ENCODE assay signal across 19 cellular contexts in genomic region chr5:5182508-5183191, GRCh38. TPM values are rescaled to one million over a fixed set of nuclear protein-coding genes. Genes with fewer than 3 reads are reported as not detected.
"Had no signal": no experiment of that assay in that cellular context is flagged by ENCODE, and none has a peak within 500 bp of the region (broad histone marks: within the 10 kb centered on the region; RNA-seq: fewer than 3 reads in every experiment).

No MANE protein-coding gene starts in this region.

- H3K36me3 ChIP-seq: ascending aorta, cardiac muscle cell, colonic mucosa, gastroesophageal sphincter, sigmoid colon, upper lobe of right lung had no signal

- H3K4me1 Mint-ChIP-seq: activated CD4-positive, alpha-beta memory T cell treated with anti-CD3 and anti-CD28 coated beads, Interleukin-2, amount 10 ng/mL, durations not matched to agents 7 days and 5 days; natural killer cell had no signal

- H3K9me3 Mint-ChIP-seq: activated CD4-positive, alpha-beta memory T cell treated with anti-CD3 and anti-CD28 coated beads, Interleukin-2, amount 10 ng/mL, durations not matched to agents 7 days and 5 days; activated naive CD8-positive, alpha-beta T cell treated with anti-CD3 and anti-CD28 coated beads, Interleukin-2, amount 50 U/mL, for 24 hours; activated T-helper 1 cell treated with anti-CD3 and anti-CD28 coated beads, Interleukin-12 subunit alpha, Interleukin-12 subunit beta, Interleukin-2, Interleukin-4 antibody, amounts not matched to agents 30 ng/mL and 10 ng/mL and 1 ng/mL, durations not matched to agents 14 hours and 24 hours and 36 hours; natural killer cell had no signal

- H3K27ac ChIP-seq: ascending aorta, cardiac muscle cell, colonic mucosa, gastroesophageal sphincter, hepatocyte, psoas muscle, sigmoid colon, upper lobe of right lung had no signal

- H3K27ac Mint-ChIP-seq: activated CD4-positive, alpha-beta memory T cell treated with anti-CD3 and anti-CD28 coated beads, Interleukin-2, amount 10 ng/mL, durations not matched to agents 7 days and 5 days; activated naive CD8-positive, alpha-beta T cell treated with anti-CD3 and anti-CD28 coated beads, Interleukin-2, amount 50 U/mL, for 24 hours; activated T-helper 1 cell treated with anti-CD3 and anti-CD28 coated beads, Interleukin-12 subunit alpha, Interleukin-12 subunit beta, Interleukin-2, Interleukin-4 antibody, amounts not matched to agents 30 ng/mL and 10 ng/mL and 1 ng/mL, durations not matched to agents 14 hours and 24 hours and 36 hours; natural killer cell had no signal

- H3K79me2 ChIP-seq: hepatocyte had no signal

- H3K4me1 ChIP-seq: ascending aorta, colonic mucosa, gastroesophageal sphincter, psoas muscle, sigmoid colon, upper lobe of right lung had no signal

- H3K4me3 ChIP-seq: ascending aorta, cardiac muscle cell, colonic mucosa, gastroesophageal sphincter, hepatocyte, psoas muscle, sigmoid colon, upper lobe of right lung had no signal

- H3K4me2 ChIP-seq: hepatocyte had no signal

- H3K9me3 ChIP-seq: ascending aorta, colonic mucosa, gastroesophageal sphincter, psoas muscle, sigmoid colon, upper lobe of right lung had no signal

- H2AFZ ChIP-seq: hepatocyte had no signal

- H3K36me3 Mint-ChIP-seq: natural killer cell had no signal

- H3K4me3 Mint-ChIP-seq: activated CD4-positive, alpha-beta memory T cell treated with anti-CD3 and anti-CD28 coated beads, Interleukin-2, amount 10 ng/mL, durations not matched to agents 7 days and 5 days; activated naive CD8-positive, alpha-beta T cell treated with anti-CD3 and anti-CD28 coated beads, Interleukin-2, amount 50 U/mL, for 24 hours; activated T-helper 1 cell treated with anti-CD3 and anti-CD28 coated beads, Interleukin-12 subunit alpha, Interleukin-12 subunit beta, Interleukin-2, Interleukin-4 antibody, amounts not matched to agents 30 ng/mL and 10 ng/mL and 1 ng/mL, durations not matched to agents 14 hours and 24 hours and 36 hours; natural killer cell had no signal

- DNase-seq: activated CD4-positive, alpha-beta memory T cell treated with anti-CD3 and anti-CD28 coated beads, Interleukin-2, amount 10 ng/mL, durations not matched to agents 7 days and 5 days; activated CD8-positive, alpha-beta memory T cell treated with anti-CD3 and anti-CD28 coated beads, Interleukin-2, amount 50 U/mL, for 48 hours; activated naive CD4-positive, alpha-beta T cell; activated naive CD8-positive, alpha-beta T cell treated with anti-CD3 and anti-CD28 coated beads, Interleukin-2, amount 50 U/mL, for 24 hours; colonic mucosa; effector CD4-positive, alpha-beta T cell; mammary epithelial cell; natural killer cell; psoas muscle; sigmoid colon; stimulated activated CD4-positive, alpha-beta T cell treated with anti-CD3 and anti-CD28 coated beads, Interleukin-12 subunit alpha, Interleukin-12 subunit beta, amount 100 ng/mL, for 4 hours; stimulated activated naive CD4-positive, alpha-beta T cell treated with Interleukin-2 at 50 U/mL for 16 hours; T-helper 9 cell; upper lobe of right lung had no signal

- H3K27me3 ChIP-seq: ascending aorta, colonic mucosa, hepatocyte, sigmoid colon, upper lobe of right lung had no signal

RNA-seq across cellular contexts. Expression of gene ADAMTS16, which starts 42.5 kb away (rescaled TPM):
- total RNA-seq: activated CD4-positive, alpha-beta memory T cell treated with anti-CD3 and anti-CD28 coated beads, Interleukin-2, amount 10 ng/mL, durations not matched to agents 7 days and 5 days; activated T-helper 1 cell treated with anti-CD3 and anti-CD28 coated beads, Interleukin-12 subunit alpha, Interleukin-12 subunit beta, Interleukin-2, Interleukin-4 antibody, amounts not matched to agents 30 ng/mL and 10 ng/mL and 1 ng/mL, durations not matched to agents 14 hours and 24 hours and 36 hours; cardiac muscle cell; mammary epithelial cell; natural killer cell had no signal
